Comparison of ENCODE assay signal across 8 cellular contexts in the genomic region with DNA sequence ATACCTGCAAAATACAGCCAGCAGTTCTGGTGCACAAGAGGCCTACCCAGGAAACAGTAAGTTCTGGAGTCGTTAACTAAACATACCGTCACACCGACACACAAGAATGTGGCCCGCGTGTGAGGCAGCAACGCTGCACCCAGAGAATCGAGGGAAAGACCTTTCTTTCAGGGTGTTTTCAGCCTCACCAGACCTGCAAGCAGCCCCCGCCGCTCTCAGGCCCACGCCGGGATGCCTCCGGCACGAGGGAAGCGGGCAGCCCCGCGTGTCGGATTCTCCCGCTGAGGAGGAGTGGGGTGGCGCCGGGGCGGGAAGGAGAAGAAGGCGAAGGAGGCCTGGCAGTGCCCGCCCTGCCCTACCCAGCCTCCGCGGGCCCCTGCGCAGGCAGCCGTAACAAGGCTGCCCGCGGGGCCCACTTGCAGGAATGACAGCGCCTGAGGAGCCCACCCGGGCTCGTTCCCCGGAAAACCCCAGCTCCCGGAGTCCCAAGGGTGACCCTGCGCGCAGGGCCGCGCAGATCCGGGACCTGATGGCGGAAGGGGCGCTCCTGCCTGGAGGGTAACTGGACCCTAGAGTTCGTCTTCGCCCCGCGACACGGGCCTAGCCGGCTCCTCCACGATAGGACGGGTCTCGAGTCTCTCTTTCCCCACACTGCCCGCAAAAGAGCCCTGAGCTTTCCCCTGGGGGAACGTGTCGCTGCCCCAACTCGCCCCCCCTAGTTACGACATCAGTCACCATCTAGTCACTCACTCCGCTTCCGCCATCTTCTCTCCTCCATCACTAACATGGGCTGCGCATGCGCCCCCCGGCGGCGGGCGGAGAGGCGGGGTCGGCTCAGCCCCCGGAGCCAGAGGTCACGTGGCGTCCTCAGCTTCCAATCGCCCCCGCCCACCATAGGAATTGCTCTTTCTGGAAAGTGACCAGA. TPM values are rescaled to one million over a fixed set of nuclear protein-coding genes. Genes with fewer than 3 reads are reported as not detected.
DNase-seq lines count a peak whose midpoint lies in the region; ATAC-seq and TF ChIP-seq lines count a peak whose summit lies in the region.

A gene with protein sequence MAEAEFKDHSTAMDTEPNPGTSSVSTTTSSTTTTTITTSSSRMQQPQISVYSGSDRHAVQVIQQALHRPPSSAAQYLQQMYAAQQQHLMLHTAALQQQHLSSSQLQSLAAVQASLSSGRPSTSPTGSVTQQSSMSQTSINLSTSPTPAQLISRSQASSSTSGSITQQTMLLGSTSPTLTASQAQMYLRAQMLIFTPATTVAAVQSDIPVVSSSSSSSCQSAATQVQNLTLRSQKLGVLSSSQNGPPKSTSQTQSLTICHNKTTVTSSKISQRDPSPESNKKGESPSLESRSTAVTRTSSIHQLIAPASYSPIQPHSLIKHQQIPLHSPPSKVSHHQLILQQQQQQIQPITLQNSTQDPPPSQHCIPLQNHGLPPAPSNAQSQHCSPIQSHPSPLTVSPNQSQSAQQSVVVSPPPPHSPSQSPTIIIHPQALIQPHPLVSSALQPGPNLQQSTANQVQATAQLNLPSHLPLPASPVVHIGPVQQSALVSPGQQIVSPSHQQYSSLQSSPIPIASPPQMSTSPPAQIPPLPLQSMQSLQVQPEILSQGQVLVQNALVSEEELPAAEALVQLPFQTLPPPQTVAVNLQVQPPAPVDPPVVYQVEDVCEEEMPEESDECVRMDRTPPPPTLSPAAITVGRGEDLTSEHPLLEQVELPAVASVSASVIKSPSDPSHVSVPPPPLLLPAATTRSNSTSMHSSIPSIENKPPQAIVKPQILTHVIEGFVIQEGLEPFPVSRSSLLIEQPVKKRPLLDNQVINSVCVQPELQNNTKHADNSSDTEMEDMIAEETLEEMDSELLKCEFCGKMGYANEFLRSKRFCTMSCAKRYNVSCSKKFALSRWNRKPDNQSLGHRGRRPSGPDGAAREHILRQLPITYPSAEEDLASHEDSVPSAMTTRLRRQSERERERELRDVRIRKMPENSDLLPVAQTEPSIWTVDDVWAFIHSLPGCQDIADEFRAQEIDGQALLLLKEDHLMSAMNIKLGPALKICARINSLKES (minus strand): TSS at position 782 of the 925 bp plus-strand sequence. CDS start 18 bp downstream, at position 764.

- peak in 7 of 11 experiments; percentile 21 to 61 (median 26) for TF ChIP-seq CTCF in spleen (IDR thresholded peaks at IDR 0.05 in 8 of 11, conservative IDR thresholded peaks at IDR 0.05 in 3 of 11)

- H3K9me3 ChIP-seq in spleen: no peaks in the 10 kb centered on the region

- peak; percentile 20 to 76 (median 76) for TF ChIP-seq POLR2A in spleen (IDR thresholded peaks at IDR 0.05)

- DNase-seq in AG20443 (ENCODE audit: low spot score): peak; percentile 100
- DNase-seq in NCI-H446 (lab: John Stamatoyannopoulos, UW): peak; percentile 87 to 94
- peak; percentile 83 for DNase-seq in activated CD4-positive, CD25-positive, alpha-beta regulatory T cell treated with anti-CD3 and anti-CD28 coated beads, Interleukin-2, amount 50 U/mL, for 16 hours (ENCODE audit: low read depth, low spot score)
- DNase-seq in central memory CD4-positive, alpha-beta T cell: peak; percentile 91
- DNase-seq in inferior parietal cortex (ENCODE audit: extremely low spot score): peak; percentile 92
- peak; percentile 97 for DNase-seq in spleen

- H3K27ac ChIP-seq in spleen: peak within 1 kb of the TSS; percentile 96 to 99 (median 98)

- peaks cover 0 to 26% (median 17%) of the 10 kb centered on the region in 6 donors for H3K36me3 ChIP-seq in spleen

- peak; percentile 62 for ATAC-seq in GM19043 (IDR thresholded peaks at IDR 0.05; ENCODE audit: low read depth, unreplicated experiment)
- peak; percentile 87 for ATAC-seq in HG03354 (IDR thresholded peaks at IDR 0.05; ENCODE audit: poor library complexity, severe bottlenecking, unreplicated experiment)

- H3K4me1 ChIP-seq in spleen: peaks cover 19 to 53% (median 39%) of the 10 kb centered on the region in 6 donors

- intact Hi-C loops in spleen (cut with DNase I; ENCODE audit: low total_unique reads): loop anchor here (10.0 kb wide), 1 partner anchor 174 kb away; a partner anchor contains a TSS

- peak within 1 kb of the TSS; percentile 59 to 97 (median 84) for H3K4me3 ChIP-seq in spleen

- WGBS in spleen, 5 donors: 1% methylated on average over 47 to 70 of the region's 70 CpGs

- no peaks in the 10 kb centered on the region for H3K27me3 ChIP-seq in spleen (replicated peaks in 1 of 7)

RNA-seq across cellular contexts. Expression of the gene that starts here (rescaled TPM):
- total RNA-seq in spleen: 100 to 1,000 TPM in 3 of 7 donors, 10 to 100 TPM in 4; 87.5 to 130 (median 98.3) TPM
- 1 to 10 TPM; 4.9 to 7.3 (median 6.3) TPM for polyA plus RNA-seq in spleen

Comparison
In these comparisons a context has a peak if more than half of its experiments do, and no peak if none do; other contexts are left out.
1. Peak in every context shown above with its lines: DNase-seq, ATAC-seq, H3K4me3 ChIP-seq and H3K27ac ChIP-seq.